8 cellular contexts compared by ENCODE assay signal in genomic region chr19:18542936-18543813, GRCh38. TPM values are rescaled to one million over a fixed set of nuclear protein-coding genes. Genes with fewer than 3 reads are reported as not detected.
DNase-seq lines count a peak whose midpoint lies in the region; ATAC-seq and TF ChIP-seq lines count a peak whose summit lies in the region.

TSS of gene FKBP8 (minus strand) at chr19:18543573. CDS start at chr19:18541970, 1,603 bp downstream.

- no peak for TF ChIP-seq CTCF in A673 (conservative IDR thresholded peaks at IDR 0.05; ENCODE audit: low read depth, low read length)
- no peak for TF ChIP-seq CTCF in spleen (IDR thresholded peaks at IDR 0.05 in 8 of 11, conservative IDR thresholded peaks at IDR 0.05 in 3 of 11)

- 0 to 1% (median 0%) methylated on average over 7 to 86 of the region's 86 CpGs for WGBS in spleen, 5 donors

- H3K4me1 ChIP-seq in A673 (ENCODE audit: insufficient read depth, low read length, poor library complexity, severe bottlenecking) (peaks cover 10% of the 10 kb centered on the region), spleen (peaks cover 11 to 54% (median 24%) of the 10 kb centered on the region in 6 donors)

- peak within 1 kb of the TSS; percentile 56 for H3K4me3 ChIP-seq in A673 (ENCODE audit: low read depth, low read length, poor library complexity, severe bottlenecking)
- H3K4me3 ChIP-seq in spleen, result peak within 1 kb of the TSS; percentile 38 to 84 (median 56)

- intact Hi-C loops in A673 (cut with micrococcal nuclease; ENCODE audit: unreplicated experiment) (no loop called here), spleen (cut with DNase I; ENCODE audit: low total_unique reads) (no loop called here)

- DNase-seq in A673 (ENCODE audit: low spot score) (peak; percentile 94), NCI-H345 (lab: John Stamatoyannopoulos, UW) (peak; percentile 86), caudate nucleus (lab: John Stamatoyannopoulos, UW) (peak; percentile 22 to 96 (median 88)), iris pigment epithelial cell (ENCODE audit: low read depth) (peak; percentile 86), spleen (peak; percentile 97)
- peak; percentile 85 for DNase-seq in activated CD4-positive, CD25-positive, alpha-beta regulatory T cell treated with anti-CD3 and anti-CD28 coated beads, Interleukin-2, amount 50 U/mL, for 16 hours (ENCODE audit: low read depth, low spot score)

- H3K27ac ChIP-seq in A673 (ENCODE audit: low read depth, low read length, poor library complexity, severe bottlenecking) (peak within 1 kb of the TSS; percentile 72), caudate nucleus (ENCODE audit: low read depth, low read length) (peak within 1 kb of the TSS; percentile 65), spleen (peak within 1 kb of the TSS; percentile 88 to 96 (median 92))

- TF ChIP-seq POLR2A in spleen (IDR thresholded peaks at IDR 0.05), result no peak

- CTCF ChIA-PET in A673 (lab: Charles Lee), result interaction anchor here (0.5 kb wide), 1 partner anchor 15 kb away, joined by 6 read pairs; no protein-coding TSS in a partner anchor

- BruUV-seq in A673 (replicated peaks; lab: Mats Ljungman, UMichigan), result no TSS peak

- H3K9me3 ChIP-seq in A673 (ENCODE audit: low read depth, low read length, poor library complexity, severe bottlenecking), result no peaks in the 10 kb centered on the region
- H3K9me3 ChIP-seq in spleen, result no peaks in the 10 kb centered on the region

- POLR2A ChIA-PET in A673 (lab: Charles Lee; ENCODE audit: low non-redundant PET), result no interaction called here

- ATAC-seq in GM18873 (IDR thresholded peaks at IDR 0.05; ENCODE audit: low FRiP score, unreplicated experiment) (peak; percentile 77), HG03159 (IDR thresholded peaks at IDR 0.05; ENCODE audit: unreplicated experiment) (peak; percentile 91)

- H3K27me3 ChIP-seq in A673 (replicated peaks; ENCODE audit: insufficient read depth, low read depth, low read length, poor library complexity), result no peaks in the 10 kb centered on the region
- H3K27me3 ChIP-seq in spleen (replicated peaks in 1 of 7), result no peaks in the 10 kb centered on the region

- H3K36me3 ChIP-seq in A673 (ENCODE audit: insufficient read depth, low read length, poor library complexity, severe bottlenecking) (peaks cover 29% of the 10 kb centered on the region), spleen (peaks cover 0 to 36% (median 27%) of the 10 kb centered on the region in 6 donors)

RNA-seq across cellular contexts. Expression of gene FKBP8, which starts in this region (rescaled TPM):
- total RNA-seq in A673 (2021) (210 and 245 TPM in 2 replicates), spleen (100 to 1,000 TPM; 183 to 309 (median 203) TPM)
- 100 to 1,000 TPM; 131 to 276 (median 141) TPM for polyA plus RNA-seq in spleen

Comparison
In these comparisons a context has a peak if more than half of its experiments do, and no peak if none do; other contexts are left out.
1. Peak in every context shown above with its lines: DNase-seq, ATAC-seq, H3K4me3 ChIP-seq and H3K27ac ChIP-seq.